23 cellular contexts compared by ENCODE assay signal in the genomic region with DNA sequence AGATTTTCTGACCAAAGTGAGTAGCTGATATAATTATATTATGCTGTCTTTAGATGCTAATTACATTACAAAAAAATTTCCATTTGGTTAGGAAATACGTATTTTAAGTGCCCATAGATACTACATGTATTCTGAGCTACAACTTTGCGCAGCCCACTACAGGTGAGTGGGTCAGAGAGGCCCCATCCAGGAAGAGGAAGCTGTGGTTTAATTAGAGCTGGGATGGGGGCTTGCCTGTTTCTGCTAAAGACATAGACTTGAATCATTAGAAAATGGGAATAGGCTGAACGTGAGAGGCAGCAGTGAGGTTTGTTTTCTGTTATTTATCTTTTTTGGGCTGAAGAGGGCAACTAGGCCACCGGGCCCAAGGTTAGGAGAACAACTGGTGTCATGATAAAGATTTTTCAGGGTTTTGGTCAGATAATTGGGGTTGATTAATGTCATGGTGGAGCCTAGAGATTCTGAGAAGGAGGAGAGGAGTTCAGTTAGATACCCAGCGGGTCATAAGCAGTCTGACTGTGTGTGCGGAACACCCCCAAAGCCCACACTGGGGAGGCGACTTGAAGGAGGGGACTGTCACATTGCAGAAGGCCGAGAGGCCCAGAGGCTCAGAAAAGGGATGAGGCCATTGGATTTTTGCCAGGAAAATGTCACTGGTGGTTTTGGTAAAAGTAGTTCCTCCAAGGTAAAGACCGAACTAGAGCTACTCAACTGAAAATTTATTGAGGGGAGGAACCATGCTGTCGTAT.
"Had no signal": no experiment of that assay in that cellular context is flagged by ENCODE, and none has a peak within 500 bp of the region (broad histone marks: within the 10 kb centered on the region; RNA-seq: fewer than 3 reads in every experiment).

No MANE protein-coding gene starts in this region.

- H3K4me1 ChIP-seq: breast epithelium, neural progenitor cell, prostate gland, right atrium auricular region had no signal

- H3K4me2 ChIP-seq: neural progenitor cell had no signal

- H3K27ac ChIP-seq: breast epithelium, gastroesophageal sphincter, heart left ventricle, neural progenitor cell, prostate gland, right atrium auricular region, skin epidermis, thoracic aorta, upper lobe of left lung had no signal

- H3K9ac ChIP-seq: neural progenitor cell had no signal

- H3K36me3 ChIP-seq: breast epithelium, gastroesophageal sphincter, heart left ventricle, neural progenitor cell, prostate gland, right atrium auricular region, thoracic aorta, upper lobe of left lung had no signal

- DNase-seq: activated CD4-positive, alpha-beta T cell treated with anti-CD3 and anti-CD28 coated beads, Interleukin-2, amount 50 U/mL, for 1 hour; activated CD8-positive, alpha-beta memory T cell treated with anti-CD3 and anti-CD28 coated beads, Interleukin-2, amount 50 U/mL, for 4 hours; activated naive CD4-positive, alpha-beta T cell treated with anti-CD3 and anti-CD28 coated beads, Interleukin-2, amount 10 ng/mL, durations not matched to agents 7 days and 5 days; activated naive CD8-positive, alpha-beta T cell treated with anti-CD3 and anti-CD28 coated beads, Interleukin-2, amount 50 U/mL, for 24 hours; activated T-cell treated with anti-CD3 and anti-CD28 coated beads, Interleukin-2, amount 50 U/mL, for 4 hours; aorta; cortex of kidney; kidney glomerular epithelial cell; left ventricle myocardium superior; mucosa of descending colon; naive thymus-derived CD4-positive, alpha-beta T cell; stimulated activated CD4-positive, alpha-beta T cell treated with anti-CD3 and anti-CD28 coated beads, Interleukin-2, amount 100 ng/mL, for 48 hours; upper lobe of left lung had no signal

- ATAC-seq: activated CD4-positive, CD25-positive, alpha-beta regulatory T cell treated with anti-CD3 and anti-CD28 coated beads, Interleukin-2, amount 50 U/mL, for 24 hours; activated naive CD8-positive, alpha-beta T cell treated with anti-CD3 and anti-CD28 coated beads, Interleukin-2, amount 50 U/mL, for 24 hours; activated T-cell treated with anti-CD3 and anti-CD28 coated beads, Interleukin-2, amount 50 U/mL, for 4 hours; esophagus mucosa; gastroesophageal sphincter; heart left ventricle; left ventricle myocardium superior; mucosa of descending colon; naive thymus-derived CD4-positive, alpha-beta T cell had no signal

- H3K4me3 ChIP-seq: breast epithelium, gastroesophageal sphincter, heart left ventricle, mucosa of descending colon, neural progenitor cell, prostate gland, right atrium auricular region, skin epidermis, thoracic aorta, upper lobe of left lung had no signal

- H2AFZ ChIP-seq: neural progenitor cell had no signal

- H3K27me3 ChIP-seq: right atrium auricular region, upper lobe of left lung had no signal

- H3K9me3 ChIP-seq: gastroesophageal sphincter, heart left ventricle, prostate gland, right atrium auricular region, thoracic aorta, upper lobe of left lung had no signal
